Comparison of ENCODE assay signal across 1 cellular context in genomic region chr1:226000493-226000981, GRCh38.
TF ChIP-seq lines count a peak whose summit lies in the region.
"Not testable (repeated sequence)": the region's sequence is repeated elsewhere in the genome, so short reads cannot be mapped to it uniquely, and the experiment has no call there.

No MANE protein-coding gene starts in this region.

TF ChIP-seq in K562, 482 proteins besides CTCF, POLR2A, EP300 and RAD21 (continued from another document):
- TF ChIP-seq ETV1 (tag; conservative IDR thresholded peaks at IDR 0.05; ENCODE audit: low read depth) (0 out of 2 replicates have a peak, but pooled peaks have one; percentile 18), HLTF (IDR thresholded peaks at IDR 0.05) (0 out of 2 replicates have a peak, but pooled peaks have one; percentile 67), SMARCA5 (IDR thresholded peaks at IDR 0.05) (peak; percentile 72; the same call in 1 of the 2 replicates), ZNF175 (CRISPR knock-in tag; IDR thresholded peaks at IDR 0.05; ENCODE audit: low read depth) (peak; percentile 79), JUN (IDR thresholded peaks at IDR 0.05; ENCODE audit: borderline replicate concordance, low read depth, low read length) (0 out of 2 replicates have a peak, but pooled peaks have one; percentile 5), DMBX1 (CRISPR knock-in tag; IDR thresholded peaks at IDR 0.05; ENCODE audit: borderline replicate concordance) (peak; percentile 58; the same call in 1 of the 2 replicates), NR2C1 (tag; IDR thresholded peaks at IDR 0.05) (0 out of 2 replicates have a peak, but pooled peaks have one; percentile 12), MXI1 (IDR thresholded peaks at IDR 0.05; ENCODE audit: low read depth, low read length) (0 out of 2 replicates have a peak, but pooled peaks have one; percentile 45), THRB (CRISPR knock-in tag; conservative IDR thresholded peaks at IDR 0.05) (0 out of 2 replicates have a peak, but pooled peaks have one; percentile 32), PHF8 (IDR thresholded peaks at IDR 0.05; ENCODE audit: borderline replicate concordance, low read length) (peak; percentile 11; the same call in 1 of the 2 replicates), SMARCC2 (IDR thresholded peaks at IDR 0.05; ENCODE audit: low read depth) (0 out of 2 replicates have a peak, but pooled peaks have one; percentile 33), ZNF583 (CRISPR knock-in tag; IDR thresholded peaks at IDR 0.05) (0 out of 2 replicates have a peak, but pooled peaks have one; percentile 66), MYC (IDR thresholded peaks at IDR 0.05; ENCODE audit: low read depth, low read length) (0 out of 2 replicates have a peak, but pooled peaks have one; percentile 21)
- not testable (repeated sequence) for TF ChIP-seq JUN (CRISPR knock-in tag; IDR thresholded peaks at IDR 0.05; ENCODE audit: borderline replicate concordance); NR2C1 (IDR thresholded peaks at IDR 0.05); MYC (CRISPR knock-in tag; IDR thresholded peaks at IDR 0.05; ENCODE audit: borderline replicate concordance, low read depth)
- TF ChIP-seq, protein P1, sequence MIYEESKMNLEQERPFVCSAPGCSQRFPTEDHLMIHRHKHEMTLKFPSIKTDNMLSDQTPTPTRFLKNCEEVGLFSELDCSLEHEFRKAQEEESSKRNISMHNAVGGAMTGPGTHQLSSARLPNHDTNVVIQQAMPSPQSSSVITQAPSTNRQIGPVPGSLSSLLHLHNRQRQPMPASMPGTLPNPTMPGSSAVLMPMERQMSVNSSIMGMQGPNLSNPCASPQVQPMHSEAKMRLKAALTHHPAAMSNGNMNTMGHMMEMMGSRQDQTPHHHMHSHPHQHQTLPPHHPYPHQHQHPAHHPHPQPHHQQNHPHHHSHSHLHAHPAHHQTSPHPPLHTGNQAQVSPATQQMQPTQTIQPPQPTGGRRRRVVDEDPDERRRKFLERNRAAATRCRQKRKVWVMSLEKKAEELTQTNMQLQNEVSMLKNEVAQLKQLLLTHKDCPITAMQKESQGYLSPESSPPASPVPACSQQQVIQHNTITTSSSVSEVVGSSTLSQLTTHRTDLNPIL (CRISPR knock-in tag; IDR thresholded peaks at IDR 0.05), result 0 out of 2 replicates have a peak, but pooled peaks have one; percentile 65
